1 cellular context compared by ENCODE assay signal in genomic region chr7:111953611-111954010, GRCh38.
TF ChIP-seq lines count a peak whose summit lies in the region.

No MANE protein-coding gene starts in this region.

TF ChIP-seq in H1, 55 proteins besides CTCF, POLR2A, EP300 and RAD21 (continued from another document):
- TF ChIP-seq BCL11A (IDR thresholded peaks at IDR 0.05; ENCODE audit: low read depth in 2 of 2, low read length in 2 of 2) = no peak
- no peak for TF ChIP-seq SP4 (IDR thresholded peaks at IDR 0.05; ENCODE audit: low read length)
- TF ChIP-seq RBBP5 (IDR thresholded peaks at IDR 0.05; ENCODE audit: borderline replicate concordance, low read depth, low read length) = no peak
- TF ChIP-seq CREB1 (IDR thresholded peaks at IDR 0.05) = no peak
- no peak for TF ChIP-seq SP1 (IDR thresholded peaks at IDR 0.05; ENCODE audit: low read depth, low read length)
- TF ChIP-seq KDM5A (IDR thresholded peaks at IDR 0.05; ENCODE audit: low read length) = no peak
- no peak for TF ChIP-seq EGR1 (IDR thresholded peaks at IDR 0.05; ENCODE audit: borderline replicate concordance, low read depth, low read length)
